Comparison of ENCODE assay signal across 21 cellular contexts in genomic region chr2:5894355-5894754, GRCh38.
"Had no signal": no experiment of that assay in that cellular context is flagged by ENCODE, and none has a peak within 500 bp of the region (broad histone marks: within the 10 kb centered on the region; RNA-seq: fewer than 3 reads in every experiment).

No MANE protein-coding gene starts in this region.

- H3K9ac ChIP-seq: SK-N-SH had no signal

- H3K9me2 ChIP-seq: SK-N-SH had no signal

- ATAC-seq: Panc1, PC-3 had no signal

- DNase-seq: KBM-7, MV-4-11, NCI-H1048, NCI-H1105, NCI-H1417 treated with DMSO at 0.1 percent for 48 hours, NCI-H146, NCI-H1694 treated with DMSO at 0.1 percent for 48 hours, NCI-H1930, NCI-H2081, NCI-H2107, NCI-H345, NCI-H446 treated with DMSO at 0.1 percent for 48 hours, NCI-H510A treated with DMSO at 0.1 percent for 48 hours, NCI-H526 treated with DMSO at 0.1 percent for 48 hours, NCI-H774, PC-3, SHP77, SK-N-SH, SW 1271 had no signal

- H3K27ac ChIP-seq: RWPE1 had no signal

- H3K4me2 ChIP-seq: SK-N-SH had no signal
